In genomic region chr14:75435473-75435872, GRCh38 we compare ENCODE assay signal across 21 cellular contexts. TPM values are rescaled to one million over a fixed set of nuclear protein-coding genes. Genes with fewer than 3 reads are reported as not detected.
A peak's percentile ranks its signal among the peaks of the same experiment; 100 is the strongest.
DNase-seq lines count a peak whose midpoint lies in the region; ATAC-seq and TF ChIP-seq lines count a peak whose summit lies in the region.
"Had no signal": no experiment of that assay in that cellular context is flagged by ENCODE, and none has a peak within 500 bp of the region (broad histone marks: within the 10 kb centered on the region; RNA-seq: fewer than 3 reads in every experiment).

No MANE protein-coding gene starts in this region.

- H3K36me3 Mint-ChIP-seq in memory B cell = peaks cover 20% of the 10 kb centered on the region
- H3K36me3 Mint-ChIP-seq: immature natural killer cell; natural killer cell treated with Interleukin-12 subunit alpha and Interleukin-12 subunit beta and Interleukin-15 and Interleukin-18, amount 100 ng/mL, for 72 hours had no signal

- peaks cover 67% of the 10 kb centered on the region for H3K79me2 ChIP-seq in PC-9 (ENCODE audit: low read depth)

- H3K9me3 ChIP-seq in cardiac muscle cell (ENCODE audit: low read depth) (no peaks in the 10 kb centered on the region), PC-9 (ENCODE audit: insufficient read depth, low read depth) (no peaks in the 10 kb centered on the region)
- H3K9me3 ChIP-seq: esophagus muscularis mucosa had no signal

- POLR2A ChIA-PET in PC-9 (lab: Charles Lee; ENCODE audit: unreplicated experiment) = no interaction called here

- no peak for ATAC-seq in Right ventricle myocardium superior (ENCODE audit: poor library complexity)
- no peak for ATAC-seq in memory B cell (ENCODE audit: low read depth)
- no peak for ATAC-seq in GM18498 (IDR thresholded peaks at IDR 0.05; ENCODE audit: unreplicated experiment)
- ATAC-seq: natural killer cell treated with Interleukin-12 subunit alpha and Interleukin-12 subunit beta and Interleukin-15 and Interleukin-18, amount 100 ng/mL, for 72 hours; Panc1; SK-N-SH treated with all-trans-retinoic acid at 6 μM for 48 hours had no signal

- peak overlapping the region; percentile 53 for H3K27ac Mint-ChIP-seq in memory B cell
- H3K27ac Mint-ChIP-seq: activated naive CD4-positive, alpha-beta T cell treated with anti-CD3 and anti-CD28 coated beads for 36 hours; immature natural killer cell; natural killer cell treated with Interleukin-12 subunit alpha and Interleukin-12 subunit beta and Interleukin-15 and Interleukin-18, amount 100 ng/mL, for 72 hours had no signal

- no peaks in the 10 kb centered on the region for H3K27me3 ChIP-seq in cardiac muscle cell
- no peaks in the 10 kb centered on the region for H3K27me3 ChIP-seq in PC-9 (ENCODE audit: insufficient read depth, low read depth)
- H3K27me3 ChIP-seq: esophagus muscularis mucosa had no signal

- H3K4me3 ChIP-seq in cardiac muscle cell (no peak overlapping the region), PC-9 (no peak overlapping the region)
- H3K4me3 ChIP-seq: esophagus muscularis mucosa, lung had no signal

- no peaks in the 10 kb centered on the region for H3K9me2 ChIP-seq in PC-9 (ENCODE audit: insufficient read depth)

- no peaks in the 10 kb centered on the region for H3K27me3 Mint-ChIP-seq in memory B cell

- no peaks in the 10 kb centered on the region; the same call in 1 of the 2 replicates for H3F3A ChIP-seq in PC-9 (ENCODE audit: insufficient read depth, low read depth)

- TF ChIP-seq CTCF in cardiac muscle cell (IDR thresholded peaks at IDR 0.05; ENCODE audit: low read depth, low read length) = no peak
- no peak for TF ChIP-seq CTCF in PC-9 (conservative IDR thresholded peaks at IDR 0.05)

- no TSS peak for BruUV-seq in PC-9 (replicated peaks; lab: Mats Ljungman, UMichigan)

- intact Hi-C loops in Right ventricle myocardium superior (cut with DNase I) (no loop called here), PC-9 (cut with micrococcal nuclease; ENCODE audit: unreplicated experiment) (no loop called here)

- H3K27ac ChIP-seq in cardiac muscle cell (peak overlapping the region; percentile 37), PC-9 (no peak overlapping the region)
- H3K27ac ChIP-seq: esophagus muscularis mucosa, WERI-Rb-1 had no signal

- peaks cover 46% of the 10 kb centered on the region for H3K4me1 Mint-ChIP-seq in memory B cell
- H3K4me1 Mint-ChIP-seq: immature natural killer cell had no signal

- peak overlapping the region; percentile 22 for H3K4me3 Mint-ChIP-seq in memory B cell
- H3K4me3 Mint-ChIP-seq: activated naive CD4-positive, alpha-beta T cell treated with anti-CD3 and anti-CD28 coated beads for 36 hours; immature natural killer cell; natural killer cell treated with Interleukin-12 subunit alpha and Interleukin-12 subunit beta and Interleukin-15 and Interleukin-18, amount 100 ng/mL, for 72 hours had no signal

- DNase-seq in cardiac muscle cell (ENCODE audit: low read depth in 1 of 2, low spot score in 1 of 2) = no peak
- no peak for DNase-seq in Right ventricle myocardium superior
- DNase-seq in NOMO-1 treated with DMSO at 0.1 percent for 48 hours (lab: John Stamatoyannopoulos, UW; ENCODE audit: unreplicated experiment) = peak; percentile 48
- DNase-seq in memory B cell (ENCODE audit: low spot score in 2 of 2) = no peak
- no peak for DNase-seq in putamen (ENCODE audit: low spot score)
- DNase-seq in PC-9 = no peak
- DNase-seq in stimulated activated naive CD4-positive, alpha-beta T cell treated with Interleukin-2 at 50 U/mL for 16 hours (lab: John Stamatoyannopoulos, UW) = no peak
- DNase-seq: activated CD8-positive, alpha-beta memory T cell treated with anti-CD3 and anti-CD28 coated beads, Interleukin-2, amount 50 U/mL, for 4 hours; activated naive CD4-positive, alpha-beta T cell treated with anti-CD3 and anti-CD28 coated beads for 36 hours; glutamatergic neuron; immature natural killer cell; MM.1S; NCI-H2029 treated with DMSO at 0.1 percent for 48 hours; NCI-H510A treated with DMSO at 0.1 percent for 48 hours; WERI-Rb-1 had no signal

- CTCF ChIA-PET in PC-9 (lab: Charles Lee) = interaction anchor here (0.6 kb wide), 1 partner anchor 981 kb away, joined by 3 read pairs; no protein-coding TSS in a partner anchor

- peaks cover 73% of the 10 kb centered on the region for H4K20me1 ChIP-seq in PC-9 (ENCODE audit: insufficient read depth)

- no peak overlapping the region for H2AFZ ChIP-seq in PC-9

- H3K9me3 Mint-ChIP-seq in memory B cell = no peaks in the 10 kb centered on the region
- H3K9me3 Mint-ChIP-seq: activated naive CD4-positive, alpha-beta T cell treated with anti-CD3 and anti-CD28 coated beads for 36 hours; immature natural killer cell; natural killer cell treated with Interleukin-12 subunit alpha and Interleukin-12 subunit beta and Interleukin-15 and Interleukin-18, amount 100 ng/mL, for 72 hours had no signal

- H3K4me2 ChIP-seq in PC-9 = no peak overlapping the region

- H3K4me1 ChIP-seq in cardiac muscle cell (ENCODE audit: low read depth) (peaks cover 6% of the 10 kb centered on the region), PC-9 (replicated peaks; ENCODE audit: insufficient read depth) (peaks cover 9% of the 10 kb centered on the region)

- H3K36me3 ChIP-seq in cardiac muscle cell (no peaks in the 10 kb centered on the region), PC-9 (ENCODE audit: low read depth) (peaks cover 72% of the 10 kb centered on the region)
- H3K36me3 ChIP-seq: WERI-Rb-1 had no signal

RNA-seq across cellular contexts. Expression of gene JDP2, which starts 7.7 kb away (rescaled TPM):
- total RNA-seq in cardiac muscle cell (15.2 and 22.0 TPM in 2 replicates), Right ventricle myocardium superior (22.1 TPM), PC-9 (2021) (186 and 300 TPM in 2 replicates)
- 9.7 and 12.5 TPM in 2 replicates for polyA plus RNA-seq in cardiac muscle cell
